In the genomic region with DNA sequence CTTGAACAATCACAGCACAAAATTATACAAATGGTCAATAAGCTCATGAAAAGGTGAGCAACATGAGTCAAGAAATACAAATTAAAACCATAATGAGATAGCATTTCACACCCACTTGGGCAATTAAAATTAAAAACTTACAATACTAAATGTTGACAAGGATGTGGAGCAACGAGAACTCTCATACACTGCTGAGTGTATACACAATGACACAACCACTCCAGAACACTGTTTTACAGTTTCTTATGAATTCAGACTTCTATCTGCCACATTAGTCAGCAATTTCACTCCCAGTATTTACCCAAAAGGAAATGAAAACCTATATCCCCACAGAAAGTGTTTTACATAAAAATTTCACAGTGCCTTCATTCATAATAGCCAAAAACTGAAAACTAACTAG, we compare ENCODE assay signal across 22 cellular contexts. TPM values are rescaled to one million over a fixed set of nuclear protein-coding genes. Genes with fewer than 3 reads are reported as not detected.
DNase-seq lines count a peak whose midpoint lies in the region; ATAC-seq and TF ChIP-seq lines count a peak whose summit lies in the region.
"Had no signal": no experiment of that assay in that cellular context is flagged by ENCODE, and none has a peak within 500 bp of the region (broad histone marks: within the 10 kb centered on the region; RNA-seq: fewer than 3 reads in every experiment).

No MANE protein-coding gene starts in this region.

- H3K4me1 ChIP-seq in neutrophil (ENCODE audit: control insufficient read depth in 1 of 2, insufficient read depth in 1 of 2, low read depth in 1 of 2, low read length in 1 of 2), result no peaks in the 10 kb centered on the region
- peaks cover under 1% of the 10 kb centered on the region for H3K4me1 ChIP-seq in foreskin keratinocyte

- peak overlapping the region; percentile 82 for H3K27ac Mint-ChIP-seq in activated CD4-positive, alpha-beta T cell treated with anti-CD3 and anti-CD28 coated beads for 36 hours
- H3K27ac Mint-ChIP-seq in IgD-negative memory B cell, result peak overlapping the region; percentile 8 to 72 (median 51)
- H3K27ac Mint-ChIP-seq in activated naive CD8-positive, alpha-beta T cell treated with anti-CD3 and anti-CD28 coated beads, Interleukin-2, amount 10 ng/mL, durations not matched to agents 7 days and 5 days, result peak overlapping the region; percentile 59
- H3K27ac Mint-ChIP-seq: nephron progenitor cell had no signal

- no peak overlapping the region for H3K4me3 Mint-ChIP-seq in activated CD4-positive, alpha-beta T cell treated with anti-CD3 and anti-CD28 coated beads for 36 hours
- H3K4me3 Mint-ChIP-seq in IgD-negative memory B cell, result no peak overlapping the region
- no peak overlapping the region for H3K4me3 Mint-ChIP-seq in activated naive CD8-positive, alpha-beta T cell treated with anti-CD3 and anti-CD28 coated beads, Interleukin-2, amount 10 ng/mL, durations not matched to agents 7 days and 5 days
- H3K4me3 Mint-ChIP-seq: nephron progenitor cell had no signal

- peaks cover 6% of the 10 kb centered on the region for H3K9me3 Mint-ChIP-seq in activated CD4-positive, alpha-beta T cell treated with anti-CD3 and anti-CD28 coated beads for 36 hours (ENCODE audit: low read depth)
- peaks cover 0 to 9% (median 2%) of the 10 kb centered on the region in 3 donors for H3K9me3 Mint-ChIP-seq in IgD-negative memory B cell
- peaks cover 6% of the 10 kb centered on the region for H3K9me3 Mint-ChIP-seq in activated naive CD8-positive, alpha-beta T cell treated with anti-CD3 and anti-CD28 coated beads, Interleukin-2, amount 10 ng/mL, durations not matched to agents 7 days and 5 days

- POLR2A ChIA-PET in activated CD4-positive, alpha-beta T cell treated with anti-CD3 and anti-CD28 coated beads for 36 hours (lab: Charles Lee), result no interaction called here
- POLR2A ChIA-PET in activated naive CD8-positive, alpha-beta T cell treated with anti-CD3 and anti-CD28 coated beads, Interleukin-2, amount 10 ng/mL, durations not matched to agents 7 days and 5 days (lab: Charles Lee), result interaction anchor here (0.5 to 0.6 kb wide), 2 partner anchors 20 to 98 kb away, joined by 3 to 4 read pairs; no protein-coding TSS in a partner anchor

- no peaks in the 10 kb centered on the region for H3K27me3 Mint-ChIP-seq in activated CD4-positive, alpha-beta T cell treated with anti-CD3 and anti-CD28 coated beads for 36 hours
- H3K27me3 Mint-ChIP-seq in IgD-negative memory B cell, result no peaks in the 10 kb centered on the region
- H3K27me3 Mint-ChIP-seq in activated naive CD8-positive, alpha-beta T cell treated with anti-CD3 and anti-CD28 coated beads, Interleukin-2, amount 10 ng/mL, durations not matched to agents 7 days and 5 days, result no peaks in the 10 kb centered on the region

- TF ChIP-seq CTCF in neutrophil (IDR thresholded peaks at IDR 0.05), result no peak
- TF ChIP-seq CTCF in foreskin keratinocyte (conservative IDR thresholded peaks at IDR 0.05), result no peak

- no peaks in the 10 kb centered on the region for H3K9me3 ChIP-seq in neutrophil
- H3K9me3 ChIP-seq: adrenal gland, stomach, upper lobe of left lung had no signal

- no peak overlapping the region for H3K4me3 ChIP-seq in neutrophil (ENCODE audit: low read depth in 1 of 2, low read length in 1 of 2)
- H3K4me3 ChIP-seq: adrenal gland, heart right ventricle, stomach, upper lobe of left lung had no signal

- DNase-seq in activated CD4-positive, alpha-beta T cell treated with anti-CD3 and anti-CD28 coated beads for 36 hours, result no peak
- no peak for DNase-seq in activated CD4-positive, alpha-beta T cell treated with anti-CD3 and anti-CD28 coated beads, Interleukin-2, amount 50 U/mL, for 48 hours
- no peak for DNase-seq in activated naive CD8-positive, alpha-beta T cell treated with anti-CD3 and anti-CD28 coated beads, Interleukin-2, amount 10 ng/mL, durations not matched to agents 7 days and 5 days
- no peak for DNase-seq in COR-L47 (lab: John Stamatoyannopoulos, UW)
- no peak for DNase-seq in foreskin keratinocyte
- DNase-seq: activated T-cell treated with anti-CD3 and anti-CD28 coated beads for 4 hours; adrenal gland; central memory CD4-positive, alpha-beta T cell; effector memory CD4-positive, alpha-beta T cell; heart right ventricle; KG1; NCI-H1092; NCI-H2107; NCI-H524; nephron progenitor cell; SHP77; stomach; upper lobe of left lung had no signal

- H3K27me3 ChIP-seq in neutrophil (no peaks in the 10 kb centered on the region), foreskin keratinocyte (no peaks in the 10 kb centered on the region)
- H3K27me3 ChIP-seq: adrenal gland, heart right ventricle, stomach, upper lobe of left lung had no signal

- intact Hi-C loops in activated CD4-positive, alpha-beta T cell treated with anti-CD3 and anti-CD28 coated beads for 36 hours (cut with DNase I, micrococcal nuclease), result no loop called here

- CTCF ChIA-PET in activated CD4-positive, alpha-beta T cell treated with anti-CD3 and anti-CD28 coated beads for 36 hours (lab: Charles Lee), result interaction anchor here (1.0 kb wide), 1 partner anchor 153 kb away, joined by 3 read pairs; no protein-coding TSS in a partner anchor

- H3K27ac ChIP-seq in neutrophil (peak overlapping the region; percentile 12), foreskin keratinocyte (no peak overlapping the region)
- H3K27ac ChIP-seq: adrenal gland, heart right ventricle, HL-60, stomach, upper lobe of left lung had no signal

- peaks cover 54% of the 10 kb centered on the region for H3K4me1 Mint-ChIP-seq in activated CD4-positive, alpha-beta T cell treated with anti-CD3 and anti-CD28 coated beads for 36 hours
- H3K4me1 Mint-ChIP-seq in IgD-negative memory B cell, result peaks cover 27 to 40% (median 34%) of the 10 kb centered on the region in 3 donors
- H3K4me1 Mint-ChIP-seq in activated naive CD8-positive, alpha-beta T cell treated with anti-CD3 and anti-CD28 coated beads, Interleukin-2, amount 10 ng/mL, durations not matched to agents 7 days and 5 days, result peaks cover 43% of the 10 kb centered on the region
- H3K4me1 Mint-ChIP-seq: nephron progenitor cell had no signal

- H3K36me3 Mint-ChIP-seq in activated CD4-positive, alpha-beta T cell treated with anti-CD3 and anti-CD28 coated beads for 36 hours (ENCODE audit: low read depth), result peaks cover 83% of the 10 kb centered on the region
- H3K36me3 Mint-ChIP-seq in IgD-negative memory B cell, result peaks cover 35% of the 10 kb centered on the region
- peaks cover 76% of the 10 kb centered on the region for H3K36me3 Mint-ChIP-seq in activated naive CD8-positive, alpha-beta T cell treated with anti-CD3 and anti-CD28 coated beads, Interleukin-2, amount 10 ng/mL, durations not matched to agents 7 days and 5 days

- ATAC-seq in activated CD4-positive, alpha-beta T cell treated with anti-CD3 and anti-CD28 coated beads for 36 hours, result peak; percentile 73
- no peak for ATAC-seq in activated naive CD8-positive, alpha-beta T cell treated with anti-CD3 and anti-CD28 coated beads, Interleukin-2, amount 10 ng/mL, durations not matched to agents 7 days and 5 days (ENCODE audit: low read depth)
- no peak for ATAC-seq in foreskin keratinocyte
- no peak for ATAC-seq in GM21723 (IDR thresholded peaks at IDR 0.05; ENCODE audit: unreplicated experiment)
- ATAC-seq: heart right ventricle had no signal

- peaks cover 58% of the 10 kb centered on the region for H3K36me3 ChIP-seq in neutrophil

RNA-seq across cellular contexts. Expression of gene GDI2, which starts 31.1 kb away (rescaled TPM):
- total RNA-seq in activated CD4-positive, alpha-beta T cell treated with anti-CD3 and anti-CD28 coated beads for 36 hours, result 100 to 1,000 TPM; 276 to 290 TPM
- polyA plus RNA-seq in IgD-negative memory B cell, result 248 TPM
- 100 to 1,000 TPM; 187 to 194 TPM for total RNA-seq in activated naive CD8-positive, alpha-beta T cell treated with anti-CD3 and anti-CD28 coated beads, Interleukin-2, amount 10 ng/mL, durations not matched to agents 7 days and 5 days
- 263 and 264 TPM in 2 replicates for total RNA-seq in foreskin keratinocyte
- polyA plus RNA-seq in foreskin keratinocyte, result 135 and 150 TPM in 2 replicates
